23 cellular contexts compared by ENCODE assay signal in genomic region chr19:12748489-12748888, GRCh38. TPM values are rescaled to one million over a fixed set of nuclear protein-coding genes. Genes with fewer than 3 reads are reported as not detected.
DNase-seq lines count a peak whose midpoint lies in the region; ATAC-seq, FAIRE-seq and TF ChIP-seq lines count a peak whose summit lies in the region.
"Had no signal": no experiment of that assay in that cellular context is flagged by ENCODE, and none has a peak within 500 bp of the region (broad histone marks: within the 10 kb centered on the region; RNA-seq: fewer than 3 reads in every experiment).

No MANE protein-coding gene starts in this region.

- H3K36me3 ChIP-seq in GM23338 (ENCODE audit: insufficient read depth) (no peaks in the 10 kb centered on the region), astrocyte (ENCODE audit: insufficient read depth, low read length) (peaks cover 9% of the 10 kb centered on the region), osteoblast (ENCODE audit: insufficient read depth, low read length) (peaks cover 20% of the 10 kb centered on the region)

- intact Hi-C loops in head of caudate nucleus (cut with DNase I) = no loop called here

- H3K9me2 ChIP-seq in GM23338 (ENCODE audit: insufficient read depth) = no peaks in the 10 kb centered on the region

- H3K9me3 Mint-ChIP-seq in GM23338 (no peaks in the 10 kb centered on the region), astrocyte (ENCODE audit: unreplicated experiment) (peaks cover 4% of the 10 kb centered on the region)

- H3K27ac Mint-ChIP-seq in GM23338 (no peak overlapping the region), astrocyte (ENCODE audit: unreplicated experiment) (peak overlapping the region; percentile 78)
- H3K27ac Mint-ChIP-seq: B cell had no signal

- H3K4me1 Mint-ChIP-seq in GM23338 (peaks cover 14% of the 10 kb centered on the region; the same call in 2 of the 3 replicates), astrocyte (ENCODE audit: low read depth, unreplicated experiment) (peaks cover 7% of the 10 kb centered on the region)

- H3K4me3 Mint-ChIP-seq in GM23338 = no peak overlapping the region; the same call in 2 of the 3 replicates
- no peak overlapping the region for H3K4me3 Mint-ChIP-seq in astrocyte (ENCODE audit: unreplicated experiment)
- H3K4me3 Mint-ChIP-seq: B cell; CD4-positive, CD25-positive, alpha-beta regulatory T cell had no signal

- no peak for TF ChIP-seq CTCF in GM23338 (conservative IDR thresholded peaks at IDR 0.05; ENCODE audit: low read depth in 2 of 2)
- no peak for TF ChIP-seq CTCF in astrocyte (IDR thresholded peaks at IDR 0.05; ENCODE audit: insufficient read depth, low read depth, low read length)
- no peak for TF ChIP-seq CTCF in osteoblast (IDR thresholded peaks at IDR 0.05; ENCODE audit: extremely low read depth, low read depth, low read length)

- FAIRE-seq in astrocyte (lab: Jason Lieb, UNC) = no peak
- FAIRE-seq: GM12878, GM19239, H54, RCC 7860 had no signal

- H3K36me3 Mint-ChIP-seq in GM23338 (ENCODE audit: low read depth) = peaks cover 40% of the 10 kb centered on the region
- peaks cover 16% of the 10 kb centered on the region for H3K36me3 Mint-ChIP-seq in astrocyte (ENCODE audit: low read depth, unreplicated experiment)

- H3K27ac ChIP-seq in GM23338 (ENCODE audit: low read depth) (no peak overlapping the region), astrocyte (ENCODE audit: low read depth, low read length) (no peak overlapping the region), osteoblast (ENCODE audit: low read depth, low read length) (no peak overlapping the region)
- H3K27ac ChIP-seq: 22Rv1, KMS-11 had no signal

- H3K9ac ChIP-seq in astrocyte (ENCODE audit: low read length) = no peak overlapping the region
- H3K9ac ChIP-seq: KMS-11 had no signal

- peak; percentile 14 for ATAC-seq in GM23338
- ATAC-seq: GM12878 had no signal

- H3K9me3 ChIP-seq in astrocyte (ENCODE audit: insufficient read depth, low read depth, low read length) (peaks cover 10% of the 10 kb centered on the region), osteoblast (ENCODE audit: low read depth, low read length) (no peaks in the 10 kb centered on the region)

- peaks cover 13% of the 10 kb centered on the region for H3K27me3 Mint-ChIP-seq in GM23338 (ENCODE audit: insufficient read depth, low read depth, poor library complexity)
- H3K27me3 Mint-ChIP-seq in astrocyte (ENCODE audit: low read depth, unreplicated experiment) = peaks cover 31% of the 10 kb centered on the region

- H2AFZ ChIP-seq in GM23338 (no peak overlapping the region), astrocyte (ENCODE audit: low read depth, low read length) (no peak overlapping the region), osteoblast (ENCODE audit: low read length) (no peak overlapping the region)

- no peak overlapping the region for H3K4me2 ChIP-seq in GM23338
- no peak overlapping the region for H3K4me2 ChIP-seq in astrocyte (ENCODE audit: low read length)
- no peak overlapping the region for H3K4me2 ChIP-seq in osteoblast (ENCODE audit: insufficient read depth, low read length)
- H3K4me2 ChIP-seq: KMS-11 had no signal

- H3K4me3 ChIP-seq in GM23338 (no peak overlapping the region), astrocyte (ENCODE audit: insufficient read depth, low read depth, low read length) (no peak overlapping the region), osteoblast (ENCODE audit: insufficient read depth, low read length) (no peak overlapping the region)
- H3K4me3 ChIP-seq: GM12878 had no signal

- DNase-seq in NCI-H82 (lab: John Stamatoyannopoulos, UW) (peak; percentile 73), NCI-H82 treated with DMSO at 0.1 percent for 48 hours (lab: John Stamatoyannopoulos, UW; ENCODE audit: unreplicated experiment) (no peak), GM23338 (ENCODE audit: low spot score) (no peak), astrocyte (ENCODE audit: low read depth) (no peak), osteoblast (ENCODE audit: insufficient read length, low spot score, missing footprints) (peak; percentile 77), NCI-H1105 (lab: John Stamatoyannopoulos, UW) (no peak), head of caudate nucleus (no peak)
- no peak for DNase-seq in stimulated activated CD4-positive, alpha-beta T cell treated with anti-CD3 and anti-CD28 coated beads, Interleukin-4, amount 100 ng/mL, for 1 hour
- DNase-seq: CD4-positive, CD25-positive, alpha-beta regulatory T cell; COR-L47; EL; NCI-H1436 treated with DMSO at 0.1 percent for 48 hours; NCI-H2029; NCI-H446; NCI-H526 treated with DMSO at 0.1 percent for 48 hours; Right ventricle myocardium superior had no signal

- no peaks in the 10 kb centered on the region; the same call in 1 of the 2 replicates for H3K4me1 ChIP-seq in GM23338 (ENCODE audit: insufficient read depth)
- H3K4me1 ChIP-seq in astrocyte (ENCODE audit: insufficient read depth, low read length) = no peaks in the 10 kb centered on the region
- H3K4me1 ChIP-seq in osteoblast (ENCODE audit: insufficient read depth, low read length) = peaks cover 14% of the 10 kb centered on the region

- H3K27me3 ChIP-seq in GM23338 (ENCODE audit: insufficient read depth) = peaks cover 8% of the 10 kb centered on the region; the same call in 1 of the 2 replicates
- H3K27me3 ChIP-seq in astrocyte (ENCODE audit: insufficient read depth, low read length) = peaks cover 8% of the 10 kb centered on the region
- H3K27me3 ChIP-seq in osteoblast (ENCODE audit: insufficient read depth, low read length) = peaks cover 22% of the 10 kb centered on the region

- H4K20me1 ChIP-seq in GM23338 (replicated peaks; ENCODE audit: insufficient read depth) (no peaks in the 10 kb centered on the region; the same call in 1 of the 2 replicates), astrocyte (ENCODE audit: insufficient read depth, low read length) (peaks cover 10% of the 10 kb centered on the region), osteoblast (ENCODE audit: insufficient read depth, low read length) (no peaks in the 10 kb centered on the region)

- no peaks in the 10 kb centered on the region for H3F3A ChIP-seq in GM23338 (replicated peaks; ENCODE audit: low read depth)

- H3K79me2 ChIP-seq in GM23338 (replicated peaks; ENCODE audit: insufficient read depth) (no peaks in the 10 kb centered on the region), astrocyte (ENCODE audit: insufficient read depth, low read length) (no peaks in the 10 kb centered on the region), osteoblast (ENCODE audit: insufficient read depth, low read length) (no peaks in the 10 kb centered on the region)

TF ChIP-seq in GM23338, 12 proteins besides CTCF, POLR2A, EP300 and RAD21 (continues in another document):
- TF ChIP-seq STAT1 (IDR thresholded peaks at IDR 0.05; ENCODE audit: unreplicated experiment) = no peak

RNA-seq across cellular contexts. Expression of gene BEST2, which starts 3.1 kb away (rescaled TPM):
- 7.5 and 10.4 TPM in 2 replicates for total RNA-seq in GM23338 (2014; rRNA removed; shearing (Covaris generic))
- polyA plus RNA-seq in GM23338 (2016; fragmentation: Nextera tagmentation; extraction: Ambion mirVana) = 1.2 and 1.3 TPM in 2 replicates
- total RNA-seq in astrocyte (not detected in 2 replicates), osteoblast (not detected in 2 replicates)
- total RNA-seq: B cell; CD4-positive, CD25-positive, alpha-beta regulatory T cell; GM12878; Right ventricle myocardium superior had no signal
- polyA plus RNA-seq: CD4-positive, CD25-positive, alpha-beta regulatory T cell; GM12878 had no signal

RNA-seq across cellular contexts. Expression of gene GET3, which starts 11.2 kb away (rescaled TPM):
- total RNA-seq in GM23338 (2014; rRNA removed; shearing (Covaris generic)) = 75.3 and 109 TPM in 2 replicates
- 89.5 and 90.4 TPM in 2 replicates for polyA plus RNA-seq in GM23338 (2016; fragmentation: Nextera tagmentation; extraction: Ambion mirVana)
- 63.0 and 66.8 TPM in 2 replicates for total RNA-seq in astrocyte
- 99.5 and 104 TPM in 2 replicates for total RNA-seq in osteoblast

RNA-seq across cellular contexts. Expression of gene TRIR, which starts 14.0 kb away (rescaled TPM):
- 170 and 171 TPM in 2 replicates for total RNA-seq in GM23338 (2014; rRNA removed; shearing (Covaris generic))
- polyA plus RNA-seq in GM23338 (2016; fragmentation: Nextera tagmentation; extraction: Ambion mirVana) = 254 and 257 TPM in 2 replicates
- total RNA-seq in astrocyte (172 and 178 TPM in 2 replicates), osteoblast (123 and 136 TPM in 2 replicates)

RNA-seq across cellular contexts. Expression of gene TNPO2, which starts 24.8 kb away (rescaled TPM):
- total RNA-seq in GM23338 (2014; rRNA removed; shearing (Covaris generic)) = 83.0 and 85.9 TPM in 2 replicates
- polyA plus RNA-seq in GM23338 (2016; fragmentation: Nextera tagmentation; extraction: Ambion mirVana) = 35.8 and 37.1 TPM in 2 replicates
- total RNA-seq in astrocyte (69.8 and 76.3 TPM in 2 replicates), osteoblast (36.6 and 39.8 TPM in 2 replicates)

RNA-seq across cellular contexts. Expression of gene HOOK2, which starts 26.9 kb away (rescaled TPM):
- 85.3 and 86.4 TPM in 2 replicates for total RNA-seq in GM23338 (2014; rRNA removed; shearing (Covaris generic))
- polyA plus RNA-seq in GM23338 (2016; fragmentation: Nextera tagmentation; extraction: Ambion mirVana) = 46.9 and 56.9 TPM in 2 replicates
- total RNA-seq in astrocyte (21.7 and 25.9 TPM in 2 replicates), osteoblast (16.8 and 21.7 TPM in 2 replicates)

Comparison
In these comparisons a context has a peak if more than half of its experiments do, and no peak if none do; other contexts are left out.
1. DNase-seq: peak in NCI-H82 (single experiment) and osteoblast (single experiment); none in NCI-H82 treated with DMSO at 0.1 percent for 48 hours (single experiment), GM23338 (single experiment), astrocyte (single experiment), NCI-H1105 (single experiment), head of caudate nucleus (0 of 42) and stimulated activated CD4-positive, alpha-beta T cell treated with anti-CD3 and anti-CD28 coated beads, Interleukin-4, amount 100 ng/mL, for 1 hour (single experiment).